ENCODE assay signal across 8 cellular contexts in genomic region chr12:120199595-120200306, GRCh38. TPM values are rescaled to one million over a fixed set of nuclear protein-coding genes. Genes with fewer than 3 reads are reported as not detected.
DNase-seq lines count a peak whose midpoint lies in the region; ATAC-seq and TF ChIP-seq lines count a peak whose summit lies in the region.

No MANE protein-coding gene starts in this region.

- H3K27ac Mint-ChIP-seq in activated T-cell treated with anti-CD3 and anti-CD28 coated beads, Interleukin-2, amount 50 U/mL, for 24 hours = peak overlapping the region; percentile 99

- TF ChIP-seq POLR2A in GM18505 (IDR thresholded peaks at IDR 0.05; ENCODE audit: borderline replicate concordance, extremely low read depth, insufficient read depth, insufficient read length) = no peak

- peak overlapping the region; percentile 100 for H3K9ac ChIP-seq in HUES64 (ENCODE audit: low read depth, low read length)
- peak overlapping the region; percentile 94 for H3K9ac ChIP-seq in rectal smooth muscle tissue (ENCODE audit: low read length)

- WGBS in HUES64 = 33% methylated on average over 11 of the region's 12 CpGs

- H3K4me1 Mint-ChIP-seq in activated T-cell treated with anti-CD3 and anti-CD28 coated beads, Interleukin-2, amount 50 U/mL, for 24 hours (ENCODE audit: low read depth) = peaks cover 52% of the 10 kb centered on the region

- H3K4me1 ChIP-seq in HUES64 (ENCODE audit: insufficient read depth, low read length) = peaks cover 5% of the 10 kb centered on the region; the same call in 1 of the 2 replicates
- H3K4me1 ChIP-seq in foreskin keratinocyte = peaks cover 6% of the 10 kb centered on the region
- peaks cover 19% of the 10 kb centered on the region for H3K4me1 ChIP-seq in rectal smooth muscle tissue (ENCODE audit: control insufficient read depth, insufficient read depth, low read length)

- CTCF ChIA-PET in AG04450 (lab: Charles Lee) = interaction anchor here (0.7 to 6.0 kb wide), 6 partner anchors 9 to 103 kb away, joined by 4 to 62 read pairs (median 14); partner anchors contain the start of genes PXN and SIRT4

- H3K27me3 ChIP-seq in AG04450 (ENCODE audit: control insufficient read depth, insufficient read depth, low read length) = no peaks in the 10 kb centered on the region
- no peaks in the 10 kb centered on the region for H3K27me3 ChIP-seq in HUES64 (ENCODE audit: insufficient read depth, low read length)
- no peaks in the 10 kb centered on the region for H3K27me3 ChIP-seq in foreskin keratinocyte
- H3K27me3 ChIP-seq in rectal smooth muscle tissue (ENCODE audit: control insufficient read depth, insufficient read depth, low read length) = no peaks in the 10 kb centered on the region

- DNase-seq in AG04450 (ENCODE audit: low read depth, low spot score) (peak; percentile 16), foreskin keratinocyte (peak in 1 of 2 donors; percentile 44), HuH-7 (ENCODE audit: low spot score) (no peak), NCI-H1930 (lab: John Stamatoyannopoulos, UW) (no peak)
- peak; percentile 70 for DNase-seq in activated T-cell treated with anti-CD3 and anti-CD28 coated beads, Interleukin-2, amount 50 U/mL, for 24 hours

- no peaks in the 10 kb centered on the region for H3K9me3 Mint-ChIP-seq in activated T-cell treated with anti-CD3 and anti-CD28 coated beads, Interleukin-2, amount 50 U/mL, for 24 hours

- H3K4me3 ChIP-seq in AG04450 (ENCODE audit: low read depth, low read length) (peak overlapping the region; percentile 75), HUES64 (ENCODE audit: low read length) (peak overlapping the region; percentile 99), rectal smooth muscle tissue (ENCODE audit: low read length) (peak overlapping the region; percentile 98)

- peak overlapping the region; percentile 75 for H3K27ac ChIP-seq in AG04450 (ENCODE audit: low read depth, low read length)
- peak overlapping the region; percentile 92 for H3K27ac ChIP-seq in HUES64 (ENCODE audit: low read depth, low read length)
- peak overlapping the region; percentile 78 for H3K27ac ChIP-seq in foreskin keratinocyte
- peak overlapping the region; percentile 86 for H3K27ac ChIP-seq in rectal smooth muscle tissue (ENCODE audit: low read depth, low read length)

- H3K36me3 ChIP-seq in HUES64 (ENCODE audit: insufficient read depth, low read length) = peaks cover 51% of the 10 kb centered on the region
- H3K36me3 ChIP-seq in rectal smooth muscle tissue (ENCODE audit: control insufficient read depth, insufficient read depth, low read length) = peaks cover 22% of the 10 kb centered on the region

- peak overlapping the region; percentile 98 for H3K4me3 Mint-ChIP-seq in activated T-cell treated with anti-CD3 and anti-CD28 coated beads, Interleukin-2, amount 50 U/mL, for 24 hours

- H3K9me3 ChIP-seq in AG04450 (ENCODE audit: control insufficient read depth, insufficient read depth, low read length) (peaks cover 4% of the 10 kb centered on the region; the same call in 1 of the 2 replicates), HUES64 (ENCODE audit: insufficient read depth, low read depth, low read length) (no peaks in the 10 kb centered on the region)

- POLR2A ChIA-PET in AG04450 (lab: Yijun Ruan, JAX) = interaction anchor here (0.9 to 4.2 kb wide), 11 partner anchors 9 to 91 kb away, joined by 4 to 149 read pairs (median 26); partner anchors contain the start of genes PXN, RAB35, RNU4-1 and RNU4-2

- TF ChIP-seq CTCF in AG04450 (IDR thresholded peaks at IDR 0.05; ENCODE audit: low read depth, low read length) (no peak), foreskin keratinocyte (conservative IDR thresholded peaks at IDR 0.05) (no peak)

- peaks cover 66% of the 10 kb centered on the region for H3K36me3 Mint-ChIP-seq in activated T-cell treated with anti-CD3 and anti-CD28 coated beads, Interleukin-2, amount 50 U/mL, for 24 hours (ENCODE audit: low read depth)

- no peaks in the 10 kb centered on the region for H3K27me3 Mint-ChIP-seq in activated T-cell treated with anti-CD3 and anti-CD28 coated beads, Interleukin-2, amount 50 U/mL, for 24 hours

- ATAC-seq in foreskin keratinocyte (no peak), GM18505 (IDR thresholded peaks at IDR 0.05; ENCODE audit: unreplicated experiment) (no peak)

RNA-seq across cellular contexts. Expression of gene RPLP0, which starts 1.2 kb away (rescaled TPM):
- polyA plus RNA-seq in AG04450 (2011; rRNA removed) = 4,854 and 5,695 TPM in 2 replicates
- 2,992 and 3,454 TPM in 2 replicates for polyA minus RNA-seq in AG04450 (2011; rRNA and poly(A)+ RNA removed)
- 3,198 TPM for polyA plus RNA-seq in HUES64 (2013, experiment 1 of 2)
- polyA plus RNA-seq in HUES64 (2013, experiment 2 of 2) = 3,274 TPM
- 2,803 and 2,913 TPM in 2 replicates for total RNA-seq in foreskin keratinocyte
- 3,568 and 3,655 TPM in 2 replicates for polyA plus RNA-seq in foreskin keratinocyte

RNA-seq across cellular contexts. Expression of gene GCN1, which starts 5.2 kb away (rescaled TPM):
- polyA plus RNA-seq in AG04450 (2011; rRNA removed) (44.5 and 50.4 TPM in 2 replicates), foreskin keratinocyte (24.7 and 28.1 TPM in 2 replicates)
- 144 and 184 TPM in 2 replicates for polyA minus RNA-seq in AG04450 (2011; rRNA and poly(A)+ RNA removed)
- polyA plus RNA-seq in HUES64 (2013, experiment 1 of 2) = 47.5 TPM
- polyA plus RNA-seq in HUES64 (2013, experiment 2 of 2) = 48.9 TPM
- 80.8 and 84.6 TPM in 2 replicates for total RNA-seq in foreskin keratinocyte

Comparison
In these comparisons a context has a peak if more than half of its experiments do, and no peak if none do; other contexts are left out.
1. DNase-seq: peak in AG04450 (single experiment) and activated T-cell treated with anti-CD3 and anti-CD28 coated beads, Interleukin-2, amount 50 U/mL, for 24 hours (single experiment); none in HuH-7 (single experiment) and NCI-H1930 (0 of 2).
2. Peak in every context shown above with its lines, with median percentiles within 50 percentile points of each other: H3K27ac ChIP-seq and H3K4me3 ChIP-seq.